ENCODE assay signal across 8 cellular contexts in the genomic region with DNA sequence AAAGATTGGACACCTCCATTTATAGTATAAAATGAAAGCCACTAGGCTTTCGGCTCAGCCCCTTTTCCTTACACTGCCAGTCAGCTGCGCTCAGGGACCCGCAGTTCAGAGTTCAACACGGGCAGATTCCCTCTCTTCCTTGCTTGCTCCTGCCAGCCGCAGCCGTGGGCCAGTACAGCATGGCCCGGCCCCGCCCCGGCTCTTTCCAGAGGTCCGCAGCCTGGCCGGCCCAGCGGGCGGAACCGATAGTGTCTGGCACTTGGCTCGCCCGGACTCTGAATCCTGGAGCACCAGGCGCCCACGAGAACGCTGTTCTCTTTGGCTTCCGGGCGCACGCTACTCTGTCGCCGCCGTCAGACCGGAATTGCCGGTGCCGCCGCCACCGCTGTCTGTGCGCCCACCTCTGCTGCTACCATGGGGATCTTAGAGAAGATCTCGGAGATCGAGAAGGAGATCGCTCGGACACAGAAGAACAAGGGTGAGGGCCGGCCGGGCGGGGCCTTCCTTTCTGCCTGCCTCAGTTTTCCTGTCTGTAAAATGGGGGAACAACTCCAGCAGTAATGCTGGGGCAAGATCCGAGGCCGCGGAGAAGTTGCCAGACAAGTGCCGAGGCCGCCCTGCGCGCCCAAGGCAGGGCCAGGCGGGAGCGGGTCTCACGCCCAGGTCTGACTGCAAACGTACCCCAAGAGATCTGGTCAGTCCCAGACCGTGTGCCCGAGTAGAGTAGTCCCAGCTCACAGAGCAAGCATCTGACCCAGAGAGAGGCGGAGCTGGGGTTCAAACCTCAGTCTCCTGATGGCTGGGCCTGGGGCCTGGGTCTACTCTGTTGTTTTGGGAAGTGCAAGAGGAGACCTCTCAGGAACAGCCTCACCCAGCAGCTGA. TPM values are rescaled to one million over a fixed set of nuclear protein-coding genes. Genes with fewer than 3 reads are reported as not detected.
DNase-seq lines count a peak whose midpoint lies in the region; ATAC-seq and TF ChIP-seq lines count a peak whose summit lies in the region.

A gene with protein sequence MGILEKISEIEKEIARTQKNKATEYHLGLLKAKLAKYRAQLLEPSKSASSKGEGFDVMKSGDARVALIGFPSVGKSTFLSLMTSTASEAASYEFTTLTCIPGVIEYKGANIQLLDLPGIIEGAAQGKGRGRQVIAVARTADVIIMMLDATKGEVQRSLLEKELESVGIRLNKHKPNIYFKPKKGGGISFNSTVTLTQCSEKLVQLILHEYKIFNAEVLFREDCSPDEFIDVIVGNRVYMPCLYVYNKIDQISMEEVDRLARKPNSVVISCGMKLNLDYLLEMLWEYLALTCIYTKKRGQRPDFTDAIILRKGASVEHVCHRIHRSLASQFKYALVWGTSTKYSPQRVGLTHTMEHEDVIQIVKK (plus strand): TSS at position 339 of the 882 bp plus-strand sequence. CDS start 76 bp downstream, at position 415.

- 4% methylated on average over 52 of the region's 52 CpGs for WGBS in hepatocyte (ENCODE audit: low lambda C conversion rate, missing lambda C conversion rate)
- WGBS in aorta, 2 donors: 1% methylated on average over 50 to 52 of the region's 52 CpGs

- H4K20me1 ChIP-seq in hepatocyte (ENCODE audit: insufficient read depth, poor library complexity, severe bottlenecking): no peaks in the 10 kb centered on the region

- intact Hi-C loops in aorta (cut with DNase I): loop anchor here in 1 of 2 donors (5.0 kb wide), 1 partner anchor 94 kb away; the partner anchor contains the start of gene ALKBH5

- in situ Hi-C loops in astrocyte of the cerebellum (cut with HindIII; ENCODE audit: low sequenced_read_pairs): no loop called here

- no peak for TF ChIP-seq CTCF in astrocyte of the cerebellum (IDR thresholded peaks at IDR 0.05; ENCODE audit: low read depth, low read length, missing control alignments)
- TF ChIP-seq CTCF in hepatocyte (IDR thresholded peaks at IDR 0.05; ENCODE audit: poor library complexity): no peak

- peak; percentile 81 for ATAC-seq in HG02938 (IDR thresholded peaks at IDR 0.05; ENCODE audit: unreplicated experiment)
- ATAC-seq in aorta (ENCODE audit: low FRiP score): peak; percentile 98

- H3K79me2 ChIP-seq in hepatocyte: peaks cover 11% of the 10 kb centered on the region

- H3K4me1 ChIP-seq in hepatocyte (ENCODE audit: insufficient read depth): no peaks in the 10 kb centered on the region
- no peaks in the 10 kb centered on the region for H3K4me1 ChIP-seq in aorta (ENCODE audit: control insufficient read depth in 1 of 2, insufficient read depth in 2 of 2, low read length in 2 of 2)

- peak within 1 kb of the TSS; percentile 81 for H3K4me2 ChIP-seq in hepatocyte

- H3K27ac ChIP-seq in hepatocyte (peak within 1 kb of the TSS; percentile 77), aorta (ENCODE audit: low read depth in 1 of 2, low read length in 2 of 2) (peak within 1 kb of the TSS in 1 of 2 donors; percentile 6)

- TF ChIP-seq POLR2A in GM15510 (IDR thresholded peaks at IDR 0.05; ENCODE audit: borderline replicate concordance, extremely low read depth, insufficient read length): peak; percentile 87

- peak; percentile 75 for DNase-seq in NCI-H2029 (lab: John Stamatoyannopoulos, UW)
- DNase-seq in T-helper 9 cell: peak; percentile 84
- DNase-seq in astrocyte of the cerebellum (ENCODE audit: low read depth): peak; percentile 77
- DNase-seq in hepatocyte (ENCODE audit: low spot score): peak; percentile 95
- DNase-seq in renal cortical epithelial cell (ENCODE audit: low read depth): peak; percentile 68
- DNase-seq in aorta: peak; percentile 94 to 97

- H2AFZ ChIP-seq in hepatocyte: peak within 1 kb of the TSS; percentile 88

- H3K36me3 ChIP-seq in hepatocyte (replicated peaks; ENCODE audit: insufficient read depth, low read depth): no peaks in the 10 kb centered on the region
- H3K36me3 ChIP-seq in aorta (ENCODE audit: control insufficient read depth in 1 of 2, insufficient read depth in 2 of 2, low read length in 1 of 2): no peaks in the 10 kb centered on the region

- H3K9me2 ChIP-seq in hepatocyte (replicated peaks; ENCODE audit: insufficient read depth): no peaks in the 10 kb centered on the region

- H3K4me3 ChIP-seq in astrocyte of the cerebellum (ENCODE audit: low read depth, low read length) (peak within 1 kb of the TSS; percentile 98), hepatocyte (peak within 1 kb of the TSS; percentile 63), aorta (ENCODE audit: low read length in 2 of 2) (peak within 1 kb of the TSS; percentile 86 to 87)

- no peaks in the 10 kb centered on the region for H3K27me3 ChIP-seq in hepatocyte
- H3K27me3 ChIP-seq in aorta (ENCODE audit: control insufficient read depth in 1 of 2, insufficient read depth in 2 of 2, low read length in 1 of 2): no peaks in the 10 kb centered on the region

- H3K9me3 ChIP-seq in hepatocyte (ENCODE audit: low read depth): no peaks in the 10 kb centered on the region
- no peaks in the 10 kb centered on the region for H3K9me3 ChIP-seq in aorta (ENCODE audit: control insufficient read depth, low read length)

RNA-seq across cellular contexts. Expression of the gene that starts here (rescaled TPM):
- 31.4 and 35.9 TPM in 2 replicates for total RNA-seq in hepatocyte
- polyA plus RNA-seq in hepatocyte: 36.6 and 38.4 TPM in 2 replicates
- 36.5 and 39.6 TPM in 2 replicates for total RNA-seq in renal cortical epithelial cell
- 10 to 100 TPM; 28.7 to 33.7 TPM for total RNA-seq in aorta
- 10 to 100 TPM; 16.0 to 52.3 TPM for polyA plus RNA-seq in aorta
